1 cellular context compared by ENCODE assay signal in genomic region chr1:170624141-170624540, GRCh38.
TF ChIP-seq lines count a peak whose summit lies in the region.

No MANE protein-coding gene starts in this region.

TF ChIP-seq in IMR-90, 13 proteins besides CTCF, POLR2A, EP300 and RAD21 (continued from another document):
- no peak for TF ChIP-seq USF2 (IDR thresholded peaks at IDR 0.05; ENCODE audit: low read depth, low read length)
- no peak for TF ChIP-seq MXI1 (IDR thresholded peaks at IDR 0.05; ENCODE audit: borderline replicate concordance, low read depth, low read length)
- no peak for TF ChIP-seq BHLHE40 (IDR thresholded peaks at IDR 0.05; ENCODE audit: low read depth, low read length)
TF ChIP-seq in IMR-90: peak in this region for 0.
